19 cellular contexts compared by ENCODE assay signal in the genomic region with DNA sequence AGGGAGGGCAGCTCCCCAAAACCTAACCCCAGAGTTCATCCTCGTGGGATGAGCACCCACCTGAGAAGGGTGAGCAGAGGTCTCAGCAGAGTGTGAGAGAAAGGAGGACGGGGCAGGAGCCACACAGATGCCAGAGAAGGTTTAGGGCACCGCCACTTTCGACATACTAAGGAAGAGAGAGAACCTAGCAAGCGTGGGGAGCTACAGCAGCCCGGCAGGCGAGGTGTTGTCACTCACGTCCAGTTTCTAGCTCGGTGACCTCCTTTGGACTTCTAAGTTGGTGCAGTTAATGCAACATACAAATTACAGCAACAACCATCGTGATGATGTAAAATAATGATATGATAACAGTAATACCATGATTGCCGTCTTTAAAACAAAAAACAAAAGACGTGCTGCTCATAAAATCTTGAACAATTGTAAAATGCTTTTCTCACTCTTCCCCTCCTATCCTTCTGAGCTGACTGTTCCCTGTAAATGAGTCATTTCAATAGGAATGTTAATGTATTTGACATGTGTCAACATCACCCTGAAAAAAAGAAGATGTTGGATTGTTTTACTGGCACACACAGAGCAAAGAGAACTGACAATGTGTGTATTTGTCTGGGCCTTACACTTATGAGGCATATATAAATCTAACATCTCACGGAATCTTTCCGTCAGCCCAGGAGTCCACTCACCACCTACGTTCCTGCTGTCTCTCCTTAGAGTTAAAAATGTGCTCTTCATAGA.
DNase-seq lines count a peak whose midpoint lies in the region; ATAC-seq and TF ChIP-seq lines count a peak whose summit lies in the region.
"Had no signal": no experiment of that assay in that cellular context is flagged by ENCODE, and none has a peak within 500 bp of the region (broad histone marks: within the 10 kb centered on the region; RNA-seq: fewer than 3 reads in every experiment).

No MANE protein-coding gene starts in this region.

- DNase-seq in LHCN-M2 (ENCODE audit: low read depth), result peak; percentile 18
- peak; percentile 16 for DNase-seq in kidney epithelial cell (ENCODE audit: low read depth)
- no peak for DNase-seq in suprapubic skin (ENCODE audit: low spot score in 2 of 2)
- DNase-seq in dermis blood vessel endothelial cell, result no peak
- no peak for DNase-seq in NCI-H82 treated with DMSO at 0.1 percent for 48 hours (lab: John Stamatoyannopoulos, UW; ENCODE audit: unreplicated experiment)
- DNase-seq: activated naive CD4-positive, alpha-beta T cell treated with anti-CD3 and anti-CD28 coated beads, Interleukin-2, amount 10 ng/mL, durations not matched to agents 7 days and 5 days; BE2C; DMS 273 treated with DMSO at 0.1 percent for 48 hours; heart left ventricle; KBM-7; NCI-H1092 treated with DMSO at 0.1 percent for 48 hours; NCI-H69; PC-9; stimulated activated CD4-positive, alpha-beta T cell treated with anti-CD3 and anti-CD28 coated beads, Interleukin-4, amount 100 ng/mL, for 24 hours; testis had no signal

- peaks cover 48% of the 10 kb centered on the region for H3K4me1 ChIP-seq in suprapubic skin
- H3K4me1 ChIP-seq: BE2C had no signal

- H3K27me3 ChIP-seq in kidney epithelial cell (ENCODE audit: control insufficient read depth, insufficient read depth, low read length) (no peaks in the 10 kb centered on the region), suprapubic skin (no peaks in the 10 kb centered on the region)
- H3K27me3 ChIP-seq: BE2C, heart left ventricle, testis had no signal

- ATAC-seq in HG02588 (IDR thresholded peaks at IDR 0.05; ENCODE audit: unreplicated experiment), result no peak
- ATAC-seq: sciatic nerve had no signal

- no peaks in the 10 kb centered on the region for H3K9me3 ChIP-seq in suprapubic skin
- H3K9me3 ChIP-seq: BE2C, heart left ventricle, testis had no signal

- H3K27ac ChIP-seq in angular gyrus (ENCODE audit: low read depth, low read length) (peak overlapping the region; percentile 38), suprapubic skin (peak overlapping the region; percentile 65)
- H3K27ac ChIP-seq: HL-60, PC-9, testis had no signal

- no peak for TF ChIP-seq POLR2A in suprapubic skin (IDR thresholded peaks at IDR 0.05)

- no peak for TF ChIP-seq CTCF in kidney epithelial cell (IDR thresholded peaks at IDR 0.05; ENCODE audit: insufficient read depth, low read length, poor library complexity, severe bottlenecking)
- no peak for TF ChIP-seq CTCF in suprapubic skin (IDR thresholded peaks at IDR 0.05)

- no peak overlapping the region for H3K4me3 ChIP-seq in kidney epithelial cell (ENCODE audit: low read depth, low read length)
- no peak overlapping the region for H3K4me3 ChIP-seq in suprapubic skin
- H3K4me3 ChIP-seq: heart left ventricle, PC-9, testis had no signal

- no peak for TF ChIP-seq EP300 in suprapubic skin (IDR thresholded peaks at IDR 0.05)

- 55% methylated on average over 15 of the region's 15 CpGs for WGBS in suprapubic skin

- H3K36me3 ChIP-seq in kidney epithelial cell (ENCODE audit: control insufficient read depth, insufficient read depth, low read length), result no peaks in the 10 kb centered on the region
- H3K36me3 ChIP-seq in suprapubic skin, result no peaks in the 10 kb centered on the region
- H3K36me3 ChIP-seq: BE2C, heart left ventricle had no signal

Comparison
In these comparisons a context has a peak if more than half of its experiments do, and no peak if none do; other contexts are left out.
1. DNase-seq: peak in LHCN-M2 (single experiment) and kidney epithelial cell (single experiment); none in suprapubic skin (0 of 2), dermis blood vessel endothelial cell (single experiment) and NCI-H82 treated with DMSO at 0.1 percent for 48 hours (single experiment).